9 cellular contexts compared by ENCODE assay signal in the genomic region with DNA sequence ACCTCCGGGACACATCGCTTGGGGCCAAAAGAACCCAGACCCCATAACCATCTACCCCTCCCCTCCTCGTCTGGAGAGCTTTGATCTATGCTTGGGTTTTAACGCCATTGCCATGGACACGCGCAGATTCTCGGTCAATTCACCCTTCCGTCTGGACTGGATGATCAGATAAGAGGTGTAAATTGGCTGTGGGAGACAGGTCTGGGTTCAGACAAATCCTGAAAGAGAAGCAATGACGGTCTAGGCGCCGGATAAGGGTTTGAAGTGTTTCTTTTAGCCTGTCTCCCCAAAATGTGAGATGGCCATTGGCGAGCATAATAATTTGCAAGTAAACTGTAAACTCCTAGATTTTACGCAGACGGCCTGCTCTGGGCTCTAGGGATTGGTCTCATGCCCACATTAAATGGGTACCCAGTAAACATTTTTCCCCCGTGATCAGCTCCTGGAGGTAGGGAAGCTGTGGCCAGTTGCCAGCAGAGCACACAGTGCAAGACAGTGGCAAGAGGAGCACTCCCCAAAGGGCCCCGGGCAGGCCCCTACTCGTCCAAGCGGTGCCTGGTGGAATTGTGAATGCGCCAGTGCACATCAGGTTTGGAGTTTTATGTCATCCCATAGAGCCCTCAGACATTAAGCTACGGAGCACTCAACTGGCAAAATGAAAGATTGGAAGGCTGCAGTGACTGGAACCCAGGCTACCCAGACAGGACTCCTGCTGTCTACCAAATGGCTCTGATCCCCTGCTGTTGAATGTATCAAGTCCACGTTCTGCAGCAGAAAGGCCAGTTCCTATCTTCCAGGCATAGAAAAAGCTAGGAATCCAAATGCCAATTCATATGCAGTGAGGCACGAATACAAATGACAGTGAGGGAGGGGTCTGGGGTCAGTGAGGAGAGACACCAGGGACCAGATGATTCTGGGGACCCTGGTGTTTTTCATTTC. TPM values are rescaled to one million over a fixed set of nuclear protein-coding genes. Genes with fewer than 3 reads are reported as not detected.
A peak's percentile ranks its signal among the peaks of the same experiment; 100 is the strongest.
DNase-seq lines count a peak whose midpoint lies in the region; ATAC-seq and TF ChIP-seq lines count a peak whose summit lies in the region.
"Had no signal": no experiment of that assay in that cellular context is flagged by ENCODE, and none has a peak within 500 bp of the region (broad histone marks: within the 10 kb centered on the region; RNA-seq: fewer than 3 reads in every experiment).

No MANE protein-coding gene starts in this region.

- H3K4me1 Mint-ChIP-seq in endothelial cell (ENCODE audit: unreplicated experiment) = peaks cover 62% of the 10 kb centered on the region
- H3K4me1 Mint-ChIP-seq in nephron = peaks cover 66% of the 10 kb centered on the region
- H3K4me1 Mint-ChIP-seq in effector memory CD8-positive, alpha-beta T cell (ENCODE audit: low read depth in 2 of 2) = no peaks in the 10 kb centered on the region

- peak overlapping the region; percentile 72; the same call in 1 of the 2 replicates for H3K14ac ChIP-seq in IMR-90 (replicated peaks; ENCODE audit: low read depth, low read length)

- POLR2A ChIA-PET in IMR-90 (lab: Charles Lee; ENCODE audit: unreplicated experiment) = no interaction called here

- H3K27me3 ChIP-seq in BE2C = peaks cover 31% of the 10 kb centered on the region
- no peaks in the 10 kb centered on the region for H3K27me3 ChIP-seq in IMR-90 (ENCODE audit: control insufficient read depth, insufficient read depth, low read length)
- peaks cover 25% of the 10 kb centered on the region for H3K27me3 ChIP-seq in effector memory CD4-positive, alpha-beta T cell (replicated peaks; ENCODE audit: control insufficient read depth, insufficient read depth, low read length, poor library complexity, severe bottlenecking)

- peak overlapping the region; percentile 58 for H2BK20ac ChIP-seq in IMR-90 (ENCODE audit: low read depth, low read length)

- peak overlapping the region; percentile 56 for H2AK5ac ChIP-seq in IMR-90 (ENCODE audit: low read depth, low read length)

- H3K56ac ChIP-seq in IMR-90 (ENCODE audit: extremely low read depth, insufficient read depth, low read length) = 0 out of 2 replicates have a peak overlapping the region, but pooled peaks have one; percentile 3

- H2BK15ac ChIP-seq in IMR-90 (ENCODE audit: low read depth, low read length) = peak overlapping the region; percentile 91

- peak overlapping the region; percentile 74 for H2BK120ac ChIP-seq in IMR-90 (ENCODE audit: low read depth, low read length)

- H3K23ac ChIP-seq in IMR-90 (ENCODE audit: low read depth, low read length) = peak overlapping the region; percentile 74

- H4K20me1 ChIP-seq in IMR-90 (ENCODE audit: insufficient read depth, low read length) = no peaks in the 10 kb centered on the region; the same call in 1 of the 2 replicates

- H4K91ac ChIP-seq in IMR-90 (ENCODE audit: insufficient read depth, low read depth, low read length) = peak overlapping the region; percentile 73

- H3K4me1 ChIP-seq in BE2C = peaks cover 4% of the 10 kb centered on the region
- H3K4me1 ChIP-seq in IMR-90 (ENCODE audit: control insufficient read depth, insufficient read depth, low read length) = peaks cover 16% of the 10 kb centered on the region
- H3K4me1 ChIP-seq in effector memory CD4-positive, alpha-beta T cell (ENCODE audit: control insufficient read depth, insufficient read depth, low read length, poor library complexity, severe bottlenecking) = peaks cover 17% of the 10 kb centered on the region

- no peak for TF ChIP-seq RAD21 in IMR-90 (IDR thresholded peaks at IDR 0.05; ENCODE audit: low read length)

- peak overlapping the region; percentile 95 for H3K9ac ChIP-seq in IMR-90 (ENCODE audit: low read depth, low read length)

- H3K4me2 ChIP-seq in IMR-90 (ENCODE audit: low read depth, low read length) = peak overlapping the region; percentile 84

- in situ Hi-C loops in IMR-90 (cut with MboI; ENCODE audit: low sequenced_read_pairs) = loop anchor here (5.0 to 25.0 kb wide), 5 partner anchors 45 to 1150 kb away; partner anchors contain the start of gene PARD3B

- 72% methylated on average over 4 of the region's 22 CpGs; no CpG with 5 or more reads in 1 of the 2 experiments for WGBS in IMR-90 (ENCODE audit: extremely low coverage in 2 of 2, insufficient read length in 1 of 2), 2 experiments

- peaks cover 12% of the 10 kb centered on the region for H3K27me3 Mint-ChIP-seq in endothelial cell (ENCODE audit: unreplicated experiment)
- H3K27me3 Mint-ChIP-seq in nephron (ENCODE audit: low read depth) = peaks cover 29% of the 10 kb centered on the region
- peaks cover 57 to 87% of the 10 kb centered on the region in 2 donors for H3K27me3 Mint-ChIP-seq in effector memory CD8-positive, alpha-beta T cell

- H3K79me1 ChIP-seq in IMR-90 (ENCODE audit: low read depth in 1 of 2, low read length in 2 of 2) = peaks cover 24 to 66% of the 10 kb centered on the region in 2 experiments

- peak overlapping the region; percentile 19 for H4K5ac ChIP-seq in IMR-90 (ENCODE audit: low read depth, low read length)

- H3K4me3 ChIP-seq in BE2C (ENCODE audit: low read depth, low read length) (peak overlapping the region; percentile 75), IMR-90 (ENCODE audit: insufficient read depth, low read depth, low read length) (peak overlapping the region; percentile 90)
- no peak overlapping the region for H3K4me3 ChIP-seq in effector memory CD4-positive, alpha-beta T cell (ENCODE audit: insufficient read depth, low read depth, low read length, poor library complexity, severe bottlenecking)

- peak overlapping the region; percentile 82 for H3K4ac ChIP-seq in IMR-90 (ENCODE audit: low read depth, low read length)

- ATAC-seq in IMR-90 (ENCODE audit: low read depth) = no peak
- ATAC-seq in effector memory CD8-positive, alpha-beta T cell (replicated peaks) = no peak

- TF ChIP-seq CTCF in BE2C (IDR thresholded peaks at IDR 0.05; ENCODE audit: low read depth, low read length) (no peak), IMR-90 (conservative IDR thresholded peaks at IDR 0.05; ENCODE audit: low read depth, low read length) (no peak), endothelial cell (IDR thresholded peaks at IDR 0.05; ENCODE audit: unreplicated experiment) (no peak), nephron (IDR thresholded peaks at IDR 0.05; ENCODE audit: unreplicated experiment in 3 of 3) (no peak)

- BruUV-seq in IMR-90 (replicated peaks; lab: Mats Ljungman, UMichigan) = no TSS peak

- no peak overlapping the region for H2BK5ac ChIP-seq in IMR-90 (ENCODE audit: low read depth, low read length, poor library complexity, severe bottlenecking)

- peak overlapping the region; percentile 52 for H2AK9ac ChIP-seq in IMR-90 (replicated peaks; ENCODE audit: low read depth, low read length, poor library complexity)

- dilution Hi-C loops in IMR-90 (cut with HindIII; ENCODE audit: low sequenced_read_pairs, unreplicated experiment) = no loop called here

- H3K9me3 ChIP-seq in BE2C = no peaks in the 10 kb centered on the region
- H3K9me3 ChIP-seq in IMR-90 (ENCODE audit: control insufficient read depth, insufficient read depth, low read length) = no peaks in the 10 kb centered on the region
- H3K9me3 ChIP-seq in effector memory CD4-positive, alpha-beta T cell (ENCODE audit: control insufficient read depth, low read length) = no peaks in the 10 kb centered on the region

- H3K36me3 Mint-ChIP-seq in endothelial cell (ENCODE audit: low read depth, unreplicated experiment) (peaks cover 26% of the 10 kb centered on the region), nephron (ENCODE audit: low read depth) (peaks cover 6% of the 10 kb centered on the region)
- no peaks in the 10 kb centered on the region for H3K36me3 Mint-ChIP-seq in effector memory CD8-positive, alpha-beta T cell (ENCODE audit: insufficient read depth)

- H3K27ac Mint-ChIP-seq in endothelial cell (ENCODE audit: unreplicated experiment) (peak overlapping the region; percentile 50), nephron (peak overlapping the region; percentile 76 to 90 (median 87))
- H3K27ac Mint-ChIP-seq in effector memory CD8-positive, alpha-beta T cell = no peak overlapping the region

- H2AFZ ChIP-seq in IMR-90 (replicated peaks; ENCODE audit: low read length, poor library complexity) = peak overlapping the region; percentile 83

- CTCF ChIA-PET in IMR-90 (lab: Yijun Ruan, JAX) = interaction anchor here (0.6 kb wide), 1 partner anchor 260 kb away, joined by 3 read pairs; no protein-coding TSS in a partner anchor

- peak overlapping the region; percentile 76 to 77 for H4K8ac ChIP-seq in IMR-90 (ENCODE audit: low read depth in 2 of 2, low read length in 2 of 2)

- no peaks in the 10 kb centered on the region for H3K9me3 Mint-ChIP-seq in endothelial cell (ENCODE audit: unreplicated experiment)
- H3K9me3 Mint-ChIP-seq in nephron = no peaks in the 10 kb centered on the region
- no peaks in the 10 kb centered on the region for H3K9me3 Mint-ChIP-seq in effector memory CD8-positive, alpha-beta T cell

- peak overlapping the region; percentile 90; the same call in 1 of the 2 replicates for H3K27ac ChIP-seq in IMR-90 (ENCODE audit: insufficient read depth, low read length)
- no peak overlapping the region for H3K27ac ChIP-seq in effector memory CD4-positive, alpha-beta T cell (ENCODE audit: insufficient read depth, low read length, poor library complexity, severe bottlenecking)

- intact Hi-C loops in IMR-90 (cut with micrococcal nuclease) = loop anchor here (10.0 kb wide), 1 partner anchor 662 kb away; no protein-coding TSS in a partner anchor

- peak overlapping the region; percentile 97 for H3K4me3 Mint-ChIP-seq in endothelial cell (ENCODE audit: unreplicated experiment)
- H3K4me3 Mint-ChIP-seq in nephron = peak overlapping the region; percentile 92 to 98 (median 93)
- peak overlapping the region in 1 of 2 donors; percentile 17 for H3K4me3 Mint-ChIP-seq in effector memory CD8-positive, alpha-beta T cell

- H3K18ac ChIP-seq in IMR-90 (ENCODE audit: low read depth, low read length) = peak overlapping the region; percentile 47

- TF ChIP-seq POLR2A in IMR-90 (IDR thresholded peaks at IDR 0.05; ENCODE audit: low read depth, low read length) = no peak

- DNase-seq in BE2C (no peak), IMR-90 (no peak), endothelial cell (ENCODE audit: low spot score) (no peak), iPS-NIHi7 (ENCODE audit: extremely low spot score) (no peak)
- DNase-seq in effector memory CD4-positive, alpha-beta T cell = no peak
- no peak for DNase-seq in stimulated activated CD4-positive, alpha-beta T cell treated with anti-CD3 and anti-CD28 coated beads, Interleukin-1b, Interleukin-23, amount 100 ng/mL, for 48 hours
- no peak for DNase-seq in effector memory CD8-positive, alpha-beta T cell
- DNase-seq: NCI-H226 had no signal

- H3K9me1 ChIP-seq in IMR-90 (ENCODE audit: insufficient read depth, low read length) = 0 out of 2 replicates have a peak, but pooled peaks cover 6% of the 10 kb centered on the region

- H3K36me3 ChIP-seq in BE2C (no peaks in the 10 kb centered on the region), IMR-90 (ENCODE audit: control insufficient read depth, insufficient read depth, low read length) (peaks cover 7% of the 10 kb centered on the region; the same call in 1 of the 2 replicates)
- no peaks in the 10 kb centered on the region for H3K36me3 ChIP-seq in effector memory CD4-positive, alpha-beta T cell (ENCODE audit: control insufficient read depth, insufficient read depth, low read length)

RNA-seq across cellular contexts. Expression of gene NRP2, which starts 5.0 kb away (rescaled TPM):
- polyA plus RNA-seq in BE2C (2012; ENCODE audit: insufficient read depth, insufficient read length, low read depth) = 18.9 TPM
- total RNA-seq in IMR-90 (2012; rRNA removed) = 43.3 and 46.4 TPM in 2 replicates
- polyA plus RNA-seq in IMR-90 (2012; rRNA removed) = 45.2 and 51.3 TPM in 2 replicates
- 40.6 and 48.8 TPM in 2 replicates for polyA plus RNA-seq in IMR-90 (2012; cell fraction: cytosol; rRNA removed)
- polyA plus RNA-seq in IMR-90 (2012; cell fraction: nucleus; rRNA removed; ENCODE audit: low replicate concordance) = 27.6 and 54.4 TPM in 2 replicates
- total RNA-seq in endothelial cell (ENCODE audit: unreplicated experiment) = 258 TPM

Comparison
In these comparisons a context has a peak if more than half of its experiments do, and no peak if none do; other contexts are left out.
1. H3K27ac Mint-ChIP-seq: peak in endothelial cell (single experiment) and nephron (3 of 3); none in effector memory CD8-positive, alpha-beta T cell (0 of 2).